In genomic region chr7:129482781-129483180, GRCh38 we compare ENCODE assay signal across 8 cellular contexts. TPM values are rescaled to one million over a fixed set of nuclear protein-coding genes. Genes with fewer than 3 reads are reported as not detected.
"Had no signal": no experiment of that assay in that cellular context is flagged by ENCODE, and none has a peak within 500 bp of the region (broad histone marks: within the 10 kb centered on the region; RNA-seq: fewer than 3 reads in every experiment).

No MANE protein-coding gene starts in this region.

- ATAC-seq: GM12878 had no signal

- FAIRE-seq: GM12878, GM12891, GM12892, GM18507, GM19239 had no signal

- DNase-seq: GDM1, GF-D8 had no signal

- H3K4me3 ChIP-seq: GM12878 had no signal

RNA-seq across cellular contexts. Expression of gene SMKR1, which starts 19.6 kb away (rescaled TPM):
- total RNA-seq: G401 had no signal
